In genomic region chr21:21332492-21332891, GRCh38 we compare ENCODE assay signal across 23 cellular contexts.
"Had no signal": no experiment of that assay in that cellular context is flagged by ENCODE, and none has a peak within 500 bp of the region (broad histone marks: within the 10 kb centered on the region; RNA-seq: fewer than 3 reads in every experiment).

No MANE protein-coding gene starts in this region.

- H3K27ac Mint-ChIP-seq: T-cell had no signal

- H3K36me3 ChIP-seq: SJCRH30 had no signal

- DNase-seq: IMR-90, Kasumi-1, MM.1S, NCI-H1105, NCI-H1417, NCI-H1436 treated with DMSO at 0.1 percent for 48 hours, NCI-H1694 treated with DMSO at 0.1 percent for 48 hours, NCI-H1930, NCI-H2081, NCI-H2107, NCI-H2227 treated with DMSO at 0.1 percent for 48 hours, NCI-H510A, NCI-H526, PC-3, SHP77, SJCRH30, SW 1271, T-cell had no signal

- H3K9me3 ChIP-seq: SJCRH30 had no signal

- H3K4me3 Mint-ChIP-seq: T-cell had no signal

- H3K4me3 ChIP-seq: SJCRH30 had no signal

- H3K4me1 ChIP-seq: SJCRH30 had no signal

- H3K27me3 Mint-ChIP-seq: T-cell had no signal

- ATAC-seq: HepG2, Panc1, PC-3, SK-N-SH treated with all-trans-retinoic acid at 6 μM for 48 hours, T-cell had no signal

- H3K9me3 Mint-ChIP-seq: T-cell had no signal

- H3K27me3 ChIP-seq: SJCRH30 had no signal

- H3K36me3 Mint-ChIP-seq: T-cell had no signal

- H3K27ac ChIP-seq: KMS-11, RWPE1, SJCRH30 had no signal

- H3K4me1 Mint-ChIP-seq: T-cell had no signal
